In the genomic region with DNA sequence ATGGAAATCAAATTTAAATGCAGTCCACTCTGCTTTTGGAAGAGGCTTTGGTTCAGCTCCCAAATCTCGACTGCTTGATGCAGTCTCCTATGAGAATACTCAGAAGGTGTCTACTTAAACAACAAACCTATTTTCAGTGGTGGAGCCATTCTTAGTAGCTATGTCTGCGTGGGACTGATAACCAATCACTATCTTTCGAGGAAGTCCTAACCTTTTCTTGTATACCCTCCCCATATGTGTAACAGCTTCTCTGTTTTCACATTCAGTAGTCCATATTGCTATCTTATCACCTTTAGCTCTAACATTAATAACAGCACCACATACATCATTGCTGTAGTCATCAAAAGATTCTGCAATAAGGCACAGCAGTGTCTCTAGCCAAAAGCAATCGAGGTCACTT, we compare ENCODE assay signal across 22 cellular contexts.
DNase-seq lines count a peak whose midpoint lies in the region; ATAC-seq, FAIRE-seq and TF ChIP-seq lines count a peak whose summit lies in the region.
"Had no signal": no experiment of that assay in that cellular context is flagged by ENCODE, and none has a peak within 500 bp of the region (broad histone marks: within the 10 kb centered on the region; RNA-seq: fewer than 3 reads in every experiment).

No MANE protein-coding gene starts in this region.

- no peak overlapping the region for H3K23ac ChIP-seq in H1 (ENCODE audit: insufficient read length)

- no peak overlapping the region for H3K27ac ChIP-seq in PC-3 (ENCODE audit: low read length)
- H3K27ac ChIP-seq in H1 (ENCODE audit: low read depth, low read length), result no peak overlapping the region
- H3K27ac ChIP-seq: 22Rv1, BLaER1, C4-2B, GM23248 had no signal

- no peak overlapping the region for H2BK120ac ChIP-seq in H1 (replicated peaks; ENCODE audit: low read depth, low read length)

- H2AK5ac ChIP-seq in H1 (ENCODE audit: low read depth, low read length), result no peak overlapping the region

- H3K56ac ChIP-seq in H1 (replicated peaks; ENCODE audit: insufficient read length, low read depth, low read length), result no peak overlapping the region

- H2BK15ac ChIP-seq in H1 (ENCODE audit: low read length), result no peak overlapping the region

- H3K9ac ChIP-seq in PC-3 (ENCODE audit: low read length), result no peak overlapping the region
- no peak overlapping the region for H3K9ac ChIP-seq in H1 (replicated peaks in 1 of 4; ENCODE audit: extremely low read depth in 1 of 4, low read depth in 3 of 4, low read length in 3 of 4)
- H3K9ac ChIP-seq: BLaER1, GM23248 had no signal

- ATAC-seq in PC-3 (no peak), HG03442 (IDR thresholded peaks at IDR 0.05; ENCODE audit: unreplicated experiment) (no peak)
- ATAC-seq: CD8-positive, alpha-beta T cell; GM12878 had no signal

- H2AFZ ChIP-seq in PC-3 (ENCODE audit: low read length) (peak overlapping the region; percentile 23; the same call in 1 of the 2 replicates), H1 (ENCODE audit: low read length) (0 out of 2 replicates have a peak overlapping the region, but pooled peaks have one; percentile 47)
- H2AFZ ChIP-seq: GM23248 had no signal

- H3F3A ChIP-seq in PC-3 (ENCODE audit: low read length, unreplicated experiment), result no peaks in the 10 kb centered on the region

- CTCF ChIA-PET in PC-3 (lab: Charles Lee) (no interaction called here), H1 (lab: Charles Lee; ENCODE audit: partially characterized antibody) (no interaction called here)

- no peak overlapping the region for H4K5ac ChIP-seq in H1 (ENCODE audit: insufficient read length, low read depth, low read length)

- BruUV-seq in PC-3 (replicated peaks; lab: Mats Ljungman, UMichigan), result no TSS peak

- no peaks in the 10 kb centered on the region for H3K9me2 ChIP-seq in PC-3 (replicated peaks; ENCODE audit: low read length)

- no peak overlapping the region for H4K8ac ChIP-seq in H1 (ENCODE audit: extremely low read depth, insufficient read depth, low read length)

- H3K4me1 ChIP-seq in PC-3 (ENCODE audit: insufficient read depth, low read length) (no peaks in the 10 kb centered on the region), H1 (replicated peaks in 1 of 4; ENCODE audit: control insufficient read depth in 3 of 4, insufficient read depth in 4 of 4, low read length in 3 of 4) (no peaks in the 10 kb centered on the region)
- H3K4me1 ChIP-seq: Caco-2, HAP-1 had no signal

- no peak overlapping the region for H3K14ac ChIP-seq in H1 (ENCODE audit: insufficient read length)

- H3K79me1 ChIP-seq in H1 (ENCODE audit: low read depth, low read length), result no peaks in the 10 kb centered on the region

- H4K20me1 ChIP-seq in PC-3 (ENCODE audit: low read length) (no peaks in the 10 kb centered on the region), H1 (replicated peaks in 1 of 2; ENCODE audit: control insufficient read depth in 1 of 2, insufficient read depth in 2 of 2, low read length in 2 of 2) (no peaks in the 10 kb centered on the region)
- H4K20me1 ChIP-seq: BLaER1 had no signal

- H2BK5ac ChIP-seq in H1 (ENCODE audit: low read depth, low read length), result no peak overlapping the region

- no peak for TF ChIP-seq EP300 in H1 (IDR thresholded peaks at IDR 0.05; ENCODE audit: borderline replicate concordance in 1 of 2, low read depth in 2 of 2, low read length in 2 of 2)

- H3K4me2 ChIP-seq in PC-3 (ENCODE audit: low read length) (no peak overlapping the region), H1 (ENCODE audit: insufficient read depth in 1 of 2, low read depth in 2 of 2, low read length in 2 of 2) (no peak overlapping the region)
- H3K4me2 ChIP-seq: BLaER1 had no signal

- H3K9me3 ChIP-seq in PC-3 (ENCODE audit: low read length) (peaks cover 4% of the 10 kb centered on the region; the same call in 1 of the 2 replicates), H1 (ENCODE audit: insufficient read depth in 2 of 2, low read depth in 1 of 2, low read length in 1 of 2) (peaks cover 0 to 3% of the 10 kb centered on the region in 2 experiments; a peak in 1 of 4 replicates)
- H3K9me3 ChIP-seq: Caco-2, HAP-1 had no signal

- TF ChIP-seq RAD21 in H1 (IDR thresholded peaks at IDR 0.05 in 1 of 2, conservative IDR thresholded peaks at IDR 0.05 in 1 of 2; ENCODE audit: low read depth in 2 of 2, low read length in 2 of 2), result no peak

- POLR2A ChIA-PET in PC-3 (lab: Charles Lee; ENCODE audit: unreplicated experiment), result no interaction called here
- POLR2A ChIA-PET in H1 (lab: Charles Lee; ENCODE audit: partially characterized antibody), result no interaction called here

- TF ChIP-seq CTCF in PC-3 (conservative IDR thresholded peaks at IDR 0.05; ENCODE audit: low read depth, low read length), result no peak
- TF ChIP-seq CTCF in H1 (IDR thresholded peaks at IDR 0.05; ENCODE audit: control extremely low read depth in 1 of 3, insufficient read depth in 1 of 3, low read depth in 1 of 3, low read length in 3 of 3), result no peak

- H3K4ac ChIP-seq in H1 (replicated peaks; ENCODE audit: insufficient read length, low read depth, low read length), result no peak overlapping the region

- H4K91ac ChIP-seq in H1 (replicated peaks; ENCODE audit: insufficient read length, low read length), result no peak overlapping the region

- no peak overlapping the region for H2BK20ac ChIP-seq in H1 (ENCODE audit: low read length)

- DNase-seq in NCI-H146 (lab: John Stamatoyannopoulos, UW) (peak; percentile 36), NCI-H146 treated with DMSO at 0.1 percent for 48 hours (lab: John Stamatoyannopoulos, UW; ENCODE audit: unreplicated experiment) (no peak), PC-3 (no peak), H1 (ENCODE audit: low read depth in 1 of 2, low spot score in 2 of 2) (no peak), NCI-H1930 (lab: John Stamatoyannopoulos, UW) (no peak)
- DNase-seq in activated naive CD4-positive, alpha-beta T cell treated with Interleukin-2 at 50 U/mL for 16 hours, result no peak
- DNase-seq: Caco-2; CD4-positive, CD25-positive, alpha-beta regulatory T cell; CD8-positive, alpha-beta T cell; DMS153; DND-41; GDM1; GM23248 had no signal

- no peaks in the 10 kb centered on the region for H3K27me3 ChIP-seq in PC-3 (ENCODE audit: low read length)
- H3K27me3 ChIP-seq in H1 (replicated peaks in 1 of 4; ENCODE audit: control insufficient read depth in 3 of 4, extremely low read depth in 1 of 4, insufficient read depth in 3 of 4, low read length in 3 of 4), result no peaks in the 10 kb centered on the region
- H3K27me3 ChIP-seq: BLaER1 had no signal

- H3K79me2 ChIP-seq in PC-3 (ENCODE audit: low read length) (no peaks in the 10 kb centered on the region), H1 (ENCODE audit: control insufficient read depth in 1 of 2, insufficient read depth in 2 of 2, low read length in 2 of 2) (no peaks in the 10 kb centered on the region)

- no peak for FAIRE-seq in H1 (lab: Jason Lieb, UNC)
- FAIRE-seq: A204.1, GM12878, GM19239, H54 had no signal

- H3K18ac ChIP-seq in H1 (ENCODE audit: extremely low read depth, low read length), result no peak overlapping the region

- WGBS in H1 (ENCODE audit: extremely low coverage in 1 of 2, insufficient coverage in 1 of 2, insufficient read length in 1 of 2, insufficient replicate concordance in 2 of 2, low coverage in 1 of 2, low lambda C conversion rate in 2 of 2, missing lambda C conversion rate in 1 of 2), 2 experiments, result 89% methylated on average over 4 of the region's 4 CpGs; no CpG with 5 or more reads in 1 of the 2 experiments

- no peak overlapping the region for H2BK12ac ChIP-seq in H1 (ENCODE audit: low read depth, low read length)

- TF ChIP-seq POLR2A in H1 (IDR thresholded peaks at IDR 0.05; ENCODE audit: control extremely low read depth in 1 of 2, low read depth in 2 of 2, low read length in 2 of 2), result no peak

- H3K36me3 ChIP-seq in PC-3 (ENCODE audit: low read depth, low read length), result no peaks in the 10 kb centered on the region
- H3K36me3 ChIP-seq in H1 (ENCODE audit: control insufficient read depth in 2 of 4, insufficient read depth in 4 of 4, low read length in 3 of 4), result no peaks in the 10 kb centered on the region
- H3K36me3 ChIP-seq: BLaER1, HAP-1 had no signal

- intact Hi-C loops in PC-3 (cut with micrococcal nuclease), result no loop called here

- no peaks in the 10 kb centered on the region; the same call in 1 of the 2 replicates for H3K23me2 ChIP-seq in H1 (ENCODE audit: low read depth, low read length)

- H3K4me3 ChIP-seq in PC-3 (ENCODE audit: low read length) (no peak overlapping the region), H1 (ENCODE audit: extremely low read depth in 1 of 4, insufficient read depth in 2 of 4, low read depth in 3 of 4, low read length in 4 of 4) (no peak overlapping the region)
- H3K4me3 ChIP-seq: BLaER1, GM12878, GM23248, HAP-1 had no signal

TF ChIP-seq in H1, 55 proteins besides CTCF, POLR2A, EP300 and RAD21:
- TF ChIP-seq, protein P1, sequence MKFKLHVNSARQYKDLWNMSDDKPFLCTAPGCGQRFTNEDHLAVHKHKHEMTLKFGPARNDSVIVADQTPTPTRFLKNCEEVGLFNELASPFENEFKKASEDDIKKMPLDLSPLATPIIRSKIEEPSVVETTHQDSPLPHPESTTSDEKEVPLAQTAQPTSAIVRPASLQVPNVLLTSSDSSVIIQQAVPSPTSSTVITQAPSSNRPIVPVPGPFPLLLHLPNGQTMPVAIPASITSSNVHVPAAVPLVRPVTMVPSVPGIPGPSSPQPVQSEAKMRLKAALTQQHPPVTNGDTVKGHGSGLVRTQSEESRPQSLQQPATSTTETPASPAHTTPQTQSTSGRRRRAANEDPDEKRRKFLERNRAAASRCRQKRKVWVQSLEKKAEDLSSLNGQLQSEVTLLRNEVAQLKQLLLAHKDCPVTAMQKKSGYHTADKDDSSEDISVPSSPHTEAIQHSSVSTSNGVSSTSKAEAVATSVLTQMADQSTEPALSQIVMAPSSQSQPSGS (IDR thresholded peaks at IDR 0.05; ENCODE audit: low read length), result no peak
- TF ChIP-seq SAP30 (IDR thresholded peaks at IDR 0.05; ENCODE audit: insufficient read depth, insufficient replicate concordance, low read length), result no peak
- TF ChIP-seq SP1 (IDR thresholded peaks at IDR 0.05; ENCODE audit: low read depth, low read length), result no peak
- no peak for TF ChIP-seq SUZ12 (IDR thresholded peaks at IDR 0.05; ENCODE audit: low read length)
- no peak for TF ChIP-seq NRF1 (IDR thresholded peaks at IDR 0.05; ENCODE audit: low read depth, low read length)
- TF ChIP-seq RXRA (IDR thresholded peaks at IDR 0.05; ENCODE audit: insufficient read depth, low read depth, low read length), result no peak
TF ChIP-seq in H1: peak in this region for 0.
